15 cellular contexts compared by ENCODE assay signal in genomic region chr12:118999107-118999506, GRCh38. TPM values are rescaled to one million over a fixed set of nuclear protein-coding genes. Genes with fewer than 3 reads are reported as not detected.
DNase-seq lines count a peak whose midpoint lies in the region; ATAC-seq and TF ChIP-seq lines count a peak whose summit lies in the region.
"Had no signal": no experiment of that assay in that cellular context is flagged by ENCODE, and none has a peak within 500 bp of the region (broad histone marks: within the 10 kb centered on the region; RNA-seq: fewer than 3 reads in every experiment).

No MANE protein-coding gene starts in this region.

- no peaks in the 10 kb centered on the region for H4K20me1 ChIP-seq in SK-N-SH (ENCODE audit: insufficient read depth)
- H4K20me1 ChIP-seq: BLaER1 treated with 17β-estradiol and CSF1 and Interleukin-3, amounts not matched to agents 10 nM and 100 nM had no signal

- peaks cover 8% of the 10 kb centered on the region for H3K4me1 Mint-ChIP-seq in WTC11
- H3K4me1 Mint-ChIP-seq: CD4-positive, CD25-positive, alpha-beta regulatory T cell had no signal

- no peak for TF ChIP-seq RAD21 in SK-N-SH (IDR thresholded peaks at IDR 0.05; ENCODE audit: low read length)

- peak in 1 of 2 experiments; percentile 26; a peak in 1 of 4 replicates for TF ChIP-seq EP300 in SK-N-SH (IDR thresholded peaks at IDR 0.05; ENCODE audit: borderline replicate concordance in 1 of 2, low read depth in 1 of 2, low read length in 1 of 2)

- H3K27me3 ChIP-seq in SK-N-SH (ENCODE audit: insufficient read depth), result no peaks in the 10 kb centered on the region
- H3K27me3 ChIP-seq: BLaER1 treated with 17β-estradiol and CSF1 and Interleukin-3, amounts not matched to agents 10 nM and 100 nM had no signal

- CTCF ChIA-PET in SK-N-SH (lab: Yijun Ruan, JAX), result interaction anchor here (1.3 to 3.2 kb wide), 3 partner anchors 11 to 38 kb away, joined by 3 to 9 read pairs (median 4); no protein-coding TSS in a partner anchor
- CTCF ChIA-PET in WTC11 (lab: Charles Lee), result interaction anchor here (1.5 to 1.7 kb wide), 2 partner anchors 20 to 21 kb away, joined by 4 read pairs; no protein-coding TSS in a partner anchor

- no peak overlapping the region for H3K9ac ChIP-seq in SK-N-SH
- H3K9ac ChIP-seq: BLaER1 treated with 17β-estradiol and CSF1 and Interleukin-3, amounts not matched to agents 10 nM and 100 nM had no signal

- no peak overlapping the region for H3K27ac ChIP-seq in SK-N-SH (ENCODE audit: low read depth in 2 of 2, low read length in 1 of 2)
- H3K27ac ChIP-seq: BLaER1 treated with 17β-estradiol and CSF1 and Interleukin-3, amounts not matched to agents 10 nM and 100 nM; HL-60 had no signal

- no peak overlapping the region for H3K4me3 Mint-ChIP-seq in WTC11
- H3K4me3 Mint-ChIP-seq: CD4-positive, CD25-positive, alpha-beta regulatory T cell had no signal

- 3% methylated on average over 3 of the region's 5 CpGs for WGBS in SK-N-SH (ENCODE audit: low lambda C conversion rate)

- POLR2A ChIA-PET in SK-N-SH (lab: Yijun Ruan, JAX) (interaction anchor here (1.4 kb wide), 1 partner anchor 18 kb away, joined by 3 read pairs; the partner anchor contains the start of gene SRRM4), WTC11 (lab: Charles Lee) (no interaction called here)

- DNase-seq in SK-N-SH (peak; percentile 19), COLO668 (lab: John Stamatoyannopoulos, UW; ENCODE audit: unreplicated experiment) (peak; percentile 19), cerebellum (ENCODE audit: low spot score) (peak; percentile 80), islet precursor cell (peak; percentile 40), WTC11 (ENCODE audit: low spot score) (no peak), GM20000 (ENCODE audit: low spot score) (no peak)
- DNase-seq: ACHN; Calu3; CD4-positive, CD25-positive, alpha-beta regulatory T cell; DMS 273 treated with DMSO at 0.1 percent for 48 hours had no signal

- no peaks in the 10 kb centered on the region for H3K79me2 ChIP-seq in SK-N-SH (ENCODE audit: insufficient read depth)

- H3K27ac Mint-ChIP-seq in WTC11, result no peak overlapping the region
- H3K27ac Mint-ChIP-seq: CD4-positive, CD25-positive, alpha-beta regulatory T cell had no signal

- no peaks in the 10 kb centered on the region for H3K9me2 ChIP-seq in SK-N-SH

- H3K4me3 ChIP-seq in SK-N-SH (ENCODE audit: low read depth in 2 of 2, low read length in 1 of 2), result no peak overlapping the region
- H3K4me3 ChIP-seq: BLaER1 treated with 17β-estradiol and CSF1 and Interleukin-3, amounts not matched to agents 10 nM and 100 nM had no signal

- no peaks in the 10 kb centered on the region for H3K36me3 ChIP-seq in SK-N-SH (replicated peaks in 1 of 2; ENCODE audit: control insufficient read depth in 1 of 2, insufficient read depth in 2 of 2, low read length in 1 of 2)
- H3K36me3 ChIP-seq: BLaER1 treated with 17β-estradiol and CSF1 and Interleukin-3, amounts not matched to agents 10 nM and 100 nM had no signal

- peaks cover 0 to 23% of the 10 kb centered on the region in 2 experiments; a peak in 2 of 4 replicates for H3K4me1 ChIP-seq in SK-N-SH (ENCODE audit: control insufficient read depth in 1 of 2, insufficient read depth in 2 of 2, low read depth in 1 of 2, low read length in 1 of 2)
- H3K4me1 ChIP-seq: BLaER1 treated with 17β-estradiol and CSF1 and Interleukin-3, amounts not matched to agents 10 nM and 100 nM had no signal

- no peak for ATAC-seq in SK-N-SH treated with all-trans-retinoic acid at 6 μM for 48 hours
- ATAC-seq in WTC11, result no peak
- ATAC-seq: HCT116 had no signal

- H3K27me3 Mint-ChIP-seq in WTC11 (ENCODE audit: low read depth), result no peaks in the 10 kb centered on the region
- H3K27me3 Mint-ChIP-seq: CD4-positive, CD25-positive, alpha-beta regulatory T cell had no signal

- no peaks in the 10 kb centered on the region for H3K9me3 ChIP-seq in SK-N-SH
- H3K9me3 ChIP-seq: BLaER1 treated with 17β-estradiol and CSF1 and Interleukin-3, amounts not matched to agents 10 nM and 100 nM had no signal

- H2AFZ ChIP-seq in SK-N-SH (ENCODE audit: low read depth), result no peak overlapping the region

- no peaks in the 10 kb centered on the region for H3K36me3 Mint-ChIP-seq in WTC11
- H3K36me3 Mint-ChIP-seq: CD4-positive, CD25-positive, alpha-beta regulatory T cell had no signal

- H3K9me3 Mint-ChIP-seq in WTC11, result no peaks in the 10 kb centered on the region

- no peak overlapping the region for H3K4me2 ChIP-seq in SK-N-SH
- H3K4me2 ChIP-seq: BLaER1 treated with 17β-estradiol and CSF1 and Interleukin-3, amounts not matched to agents 10 nM and 100 nM had no signal

- TF ChIP-seq CTCF in SK-N-SH (IDR thresholded peaks at IDR 0.05) (no peak), WTC11 (IDR thresholded peaks at IDR 0.05) (no peak), GM20000 (IDR thresholded peaks at IDR 0.05; ENCODE audit: extremely low read depth, missing control alignments) (no peak)

- no peaks in the 10 kb centered on the region for H3F3A ChIP-seq in SK-N-SH (replicated peaks; ENCODE audit: insufficient read depth)

TF ChIP-seq in SK-N-SH, 30 proteins besides CTCF, POLR2A, EP300 and RAD21 (continues in another document):
- TF ChIP-seq, protein P1, sequence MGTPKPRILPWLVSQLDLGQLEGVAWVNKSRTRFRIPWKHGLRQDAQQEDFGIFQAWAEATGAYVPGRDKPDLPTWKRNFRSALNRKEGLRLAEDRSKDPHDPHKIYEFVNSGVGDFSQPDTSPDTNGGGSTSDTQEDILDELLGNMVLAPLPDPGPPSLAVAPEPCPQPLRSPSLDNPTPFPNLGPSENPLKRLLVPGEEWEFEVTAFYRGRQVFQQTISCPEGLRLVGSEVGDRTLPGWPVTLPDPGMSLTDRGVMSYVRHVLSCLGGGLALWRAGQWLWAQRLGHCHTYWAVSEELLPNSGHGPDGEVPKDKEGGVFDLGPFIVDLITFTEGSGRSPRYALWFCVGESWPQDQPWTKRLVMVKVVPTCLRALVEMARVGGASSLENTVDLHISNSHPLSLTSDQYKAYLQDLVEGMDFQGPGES (IDR thresholded peaks at IDR 0.05; ENCODE audit: low read depth, low read length), result no peak
- no peak for TF ChIP-seq FOXM1 (IDR thresholded peaks at IDR 0.05; ENCODE audit: low read depth)
- no peak for TF ChIP-seq USF2 (IDR thresholded peaks at IDR 0.05; ENCODE audit: borderline replicate concordance, low read depth, low read length)
- no peak for TF ChIP-seq FOSL2 (IDR thresholded peaks at IDR 0.05; ENCODE audit: borderline replicate concordance, low read depth)

TF ChIP-seq in SK-N-SH treated with all-trans-retinoic acid at 6 μM for 48 hours, 23 proteins besides CTCF, POLR2A, EP300 and RAD21 (continues in another document):
- TF ChIP-seq TOX (CRISPR knock-in tag; IDR thresholded peaks at IDR 0.05; ENCODE audit: borderline replicate concordance) (no peak), ZNF8 (CRISPR knock-in tag; IDR thresholded peaks at IDR 0.05) (no peak), PPARA (CRISPR knock-in tag; IDR thresholded peaks at IDR 0.05; ENCODE audit: borderline replicate concordance) (no peak), ZC3H10 (CRISPR knock-in tag; IDR thresholded peaks at IDR 0.05) (no peak), ZFP30 (CRISPR knock-in tag; IDR thresholded peaks at IDR 0.05) (no peak), BACH2 (CRISPR knock-in tag; IDR thresholded peaks at IDR 0.05; ENCODE audit: borderline replicate concordance) (no peak), TCF4 (CRISPR knock-in tag; IDR thresholded peaks at IDR 0.05; ENCODE audit: borderline replicate concordance) (no peak), ZNF70 (CRISPR knock-in tag; IDR thresholded peaks at IDR 0.05) (no peak), SNAI2 (CRISPR knock-in tag; IDR thresholded peaks at IDR 0.05) (no peak)

TF ChIP-seq in WTC11, 78 proteins besides CTCF, POLR2A, EP300 and RAD21 (continues in another document):
- no peak for TF ChIP-seq ZNF416 (CRISPR knock-in tag; IDR thresholded peaks at IDR 0.05)
- no peak for TF ChIP-seq ZNF121 (CRISPR knock-in tag; IDR thresholded peaks at IDR 0.05)
- no peak for TF ChIP-seq IRF2 (CRISPR knock-in tag; IDR thresholded peaks at IDR 0.05; ENCODE audit: borderline replicate concordance, low read depth)
- no peak for TF ChIP-seq PRRX2 (CRISPR knock-in tag; IDR thresholded peaks at IDR 0.05)
- no peak for TF ChIP-seq AFF4 (CRISPR knock-in tag; IDR thresholded peaks at IDR 0.05; ENCODE audit: borderline replicate concordance)
- TF ChIP-seq NR3C1 (CRISPR knock-in tag; conservative IDR thresholded peaks at IDR 0.05; ENCODE audit: low read depth), result no peak
- no peak for TF ChIP-seq GTF2I (CRISPR knock-in tag; conservative IDR thresholded peaks at IDR 0.05)

RNA-seq across cellular contexts. Expression of gene SRRM4, which starts 17.8 kb away (rescaled TPM):
- polyA plus RNA-seq in SK-N-SH (2012; rRNA removed), result 0.03 and 0.05 TPM in 2 replicates
- polyA plus RNA-seq in SK-N-SH (2012; cell fraction: cytosol; rRNA removed), result 0.04 and 0.09 TPM in 2 replicates
- polyA plus RNA-seq in SK-N-SH (2012; cell fraction: nucleus; rRNA removed), result 0.08 and 0.13 TPM in 2 replicates
- total RNA-seq in cerebellum (11.8 TPM), WTC11 (2021) (0.78 to 0.96 TPM (median 0.96 TPM) in 3 replicates)
- total RNA-seq: A172; Calu3; CD4-positive, CD25-positive, alpha-beta regulatory T cell had no signal
- polyA plus RNA-seq: CD4-positive, CD25-positive, alpha-beta regulatory T cell had no signal

Comparison
In these comparisons a context has a peak if more than half of its experiments do, and no peak if none do; other contexts are left out.
1. DNase-seq: peak in SK-N-SH (single experiment), COLO668 (single experiment), cerebellum (single experiment) and islet precursor cell (single experiment); none in WTC11 (single experiment) and GM20000 (single experiment).